In the genomic region with DNA sequence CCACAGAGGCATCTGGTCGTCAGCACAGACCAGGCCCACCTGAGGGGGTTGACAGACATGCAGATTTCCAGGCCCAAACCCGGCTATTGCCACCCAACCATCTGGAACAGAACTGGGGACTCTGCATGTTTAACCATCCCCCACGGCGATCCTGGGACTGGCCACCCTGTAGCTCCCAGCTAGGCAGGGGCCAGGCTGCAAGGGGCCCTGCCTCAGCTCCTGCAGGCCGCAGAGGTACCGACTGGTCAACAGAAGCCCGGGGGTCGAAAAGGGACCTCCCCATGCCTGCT, we compare ENCODE assay signal across 13 cellular contexts.
A peak's percentile ranks its signal among the peaks of the same experiment; 100 is the strongest.
DNase-seq lines count a peak whose midpoint lies in the region; ATAC-seq and TF ChIP-seq lines count a peak whose summit lies in the region.
"Had no signal": no experiment of that assay in that cellular context is flagged by ENCODE, and none has a peak within 500 bp of the region (broad histone marks: within the 10 kb centered on the region; RNA-seq: fewer than 3 reads in every experiment).

No MANE protein-coding gene starts in this region.

- H3K4me3 ChIP-seq in left lung (no peak overlapping the region), spleen (no peak overlapping the region)
- H3K4me3 ChIP-seq: mucosa of descending colon had no signal

- peak overlapping the region; percentile 12 for H3K27ac ChIP-seq in adipose tissue (ENCODE audit: low read depth, low read length)
- H3K27ac ChIP-seq in left lung = no peak overlapping the region
- peak overlapping the region in 6 of 8 donors; percentile 17 to 61 (median 50) for H3K27ac ChIP-seq in spleen

- peak; percentile 11 for ATAC-seq in left lung
- no peak for ATAC-seq in GM19035 (IDR thresholded peaks at IDR 0.05; ENCODE audit: unreplicated experiment)

- intact Hi-C loops in left lung (cut with DNase I) = no loop called here
- intact Hi-C loops in spleen (cut with DNase I; ENCODE audit: low total_unique reads) = no loop called here

- H3K4me1 ChIP-seq in ES-I3 (ENCODE audit: insufficient read depth, low read length) = peaks cover 21% of the 10 kb centered on the region; the same call in 1 of the 2 replicates
- peaks cover 13 to 16% of the 10 kb centered on the region in 2 donors for H3K4me1 ChIP-seq in left lung
- peaks cover 0 to 18% (median 6%) of the 10 kb centered on the region in 6 donors for H3K4me1 ChIP-seq in spleen

- TF ChIP-seq POLR2A in spleen (IDR thresholded peaks at IDR 0.05) (no peak), erythroblast (IDR thresholded peaks at IDR 0.05; ENCODE audit: low read length) (no peak)

- no peaks in the 10 kb centered on the region for H3K36me3 ChIP-seq in ES-I3 (ENCODE audit: insufficient read depth, low read length)
- H3K36me3 ChIP-seq in left lung = no peaks in the 10 kb centered on the region
- H3K36me3 ChIP-seq in spleen = no peaks in the 10 kb centered on the region

- peaks cover 11% of the 10 kb centered on the region; the same call in 1 of the 2 replicates for H3K9me3 ChIP-seq in ES-I3 (ENCODE audit: control insufficient read depth, insufficient read depth, low read length)
- H3K9me3 ChIP-seq in left lung = peaks cover 0 to 9% of the 10 kb centered on the region in 2 donors
- peaks cover 0 to 31% (median 18%) of the 10 kb centered on the region in 8 donors for H3K9me3 ChIP-seq in spleen
- H3K9me3 ChIP-seq: mucosa of descending colon had no signal

- 33 to 38% (median 34%) methylated on average over 8 of the region's 8 CpGs for WGBS in adipose tissue, 3 donors
- WGBS in spleen, 5 donors = 56 to 73% (median 60%) methylated on average over 1 to 8 of the region's 8 CpGs

- H3K27me3 ChIP-seq in left lung (peaks cover 0 to 34% of the 10 kb centered on the region in 2 donors), spleen (replicated peaks in 1 of 7) (peaks cover 0 to 44% (median 17%) of the 10 kb centered on the region in 7 donors)

- DNase-seq in left lung (no peak), spleen (no peak), NCI-H774 (lab: John Stamatoyannopoulos, UW) (no peak), NCI-H1436 (lab: John Stamatoyannopoulos, UW) (no peak), erythroblast (lab: John Stamatoyannopoulos, UW) (no peak)
- DNase-seq: activated CD4-positive, alpha-beta T cell treated with anti-CD3 and anti-CD28 coated beads, Interleukin-2, amount 50 U/mL, for 48 hours; activated naive CD8-positive, alpha-beta T cell treated with anti-CD3 and anti-CD28 coated beads for 36 hours; CD4-positive, alpha-beta T cell; GDM1 had no signal

- TF ChIP-seq CTCF in left lung (IDR thresholded peaks at IDR 0.05) = no peak
- TF ChIP-seq CTCF in spleen (IDR thresholded peaks at IDR 0.05 in 8 of 11, conservative IDR thresholded peaks at IDR 0.05 in 3 of 11) = no peak

- H3K9ac ChIP-seq in ES-I3 (ENCODE audit: low read depth, low read length) = peak overlapping the region; percentile 19; the same call in 1 of the 2 replicates

Comparison
In these comparisons a context has a peak if more than half of its experiments do, and no peak if none do; other contexts are left out.
1. H3K27ac ChIP-seq: peak in adipose tissue (single experiment) and spleen (6 of 8); none in left lung (0 of 2).